ENCODE assay signal across 12 cellular contexts in genomic region chr13:107144432-107144831, GRCh38.
A peak's percentile ranks its signal among the peaks of the same experiment; 100 is the strongest.
DNase-seq lines count a peak whose midpoint lies in the region; ATAC-seq, FAIRE-seq and TF ChIP-seq lines count a peak whose summit lies in the region.
"Had no signal": no experiment of that assay in that cellular context is flagged by ENCODE, and none has a peak within 500 bp of the region (broad histone marks: within the 10 kb centered on the region; RNA-seq: fewer than 3 reads in every experiment).

No MANE protein-coding gene starts in this region.

- no peaks in the 10 kb centered on the region for H3K4me1 Mint-ChIP-seq in stimulated activated memory B cell treated with anti-CD40 and anti-IgM and Interleukin-4, amounts not matched to agents 10 μg/mL and 1 μg/mL and 100 μg/mL, for 72 hours
- H3K4me1 Mint-ChIP-seq: T-helper 17 cell had no signal

- H3K9me3 Mint-ChIP-seq in stimulated activated memory B cell treated with anti-CD40 and anti-IgM and Interleukin-4, amounts not matched to agents 10 μg/mL and 1 μg/mL and 100 μg/mL, for 72 hours = peaks cover 7% of the 10 kb centered on the region
- H3K9me3 Mint-ChIP-seq: activated naive CD4-positive, alpha-beta T cell treated with anti-CD3 and anti-CD28 coated beads for 36 hours had no signal

- H3K27me3 ChIP-seq in DND-41 (ENCODE audit: insufficient read depth, low read length, poor library complexity) = no peaks in the 10 kb centered on the region
- H3K27me3 ChIP-seq in right lobe of liver = no peaks in the 10 kb centered on the region

- peak; percentile 20 for TF ChIP-seq CTCF in DND-41 (IDR thresholded peaks at IDR 0.05; ENCODE audit: borderline replicate concordance, extremely low read depth, low read length, poor library complexity, severe bottlenecking)
- peak; percentile 53; the same call in 1 of the 2 replicates for TF ChIP-seq CTCF in LNCAP (IDR thresholded peaks at IDR 0.05)
- peak in 3 of 4 donors; percentile 8 to 25 (median 19) for TF ChIP-seq CTCF in right lobe of liver (IDR thresholded peaks at IDR 0.05)

- no peaks in the 10 kb centered on the region for H4K20me1 ChIP-seq in DND-41 (ENCODE audit: insufficient read depth, low read length)

- ATAC-seq in DND-41 (ENCODE audit: insufficient read depth, low read depth) (no peak), right lobe of liver (no peak), GM18520 (IDR thresholded peaks at IDR 0.05; ENCODE audit: unreplicated experiment) (no peak)
- ATAC-seq in stimulated activated memory B cell treated with anti-CD40 and anti-IgM and Interleukin-4, amounts not matched to agents 10 μg/mL and 1 μg/mL and 100 μg/mL, for 72 hours = no peak
- ATAC-seq: activated CD8-positive, alpha-beta T cell treated with anti-CD3 and anti-CD28 coated beads, Interleukin-2, amount 10 ng/mL, durations not matched to agents 7 days and 5 days; CD8-positive, alpha-beta T cell; T-helper 17 cell had no signal

- no peak for TF ChIP-seq POLR2A in right lobe of liver (IDR thresholded peaks at IDR 0.05)
- TF ChIP-seq POLR2A in GM12892 (IDR thresholded peaks at IDR 0.05; ENCODE audit: low read depth, low read length) = no peak

- H3K9me3 ChIP-seq in DND-41 (ENCODE audit: insufficient read depth, low read length, severe bottlenecking) = no peaks in the 10 kb centered on the region
- H3K9me3 ChIP-seq in right lobe of liver = no peaks in the 10 kb centered on the region

- H3K4me1 ChIP-seq in DND-41 (ENCODE audit: insufficient read depth, low read length) (no peaks in the 10 kb centered on the region), right lobe of liver (no peaks in the 10 kb centered on the region)

- no peak for FAIRE-seq in GM12892 (lab: Jason Lieb, UNC)

- H3K4me3 ChIP-seq in DND-41 (ENCODE audit: low read depth in 1 of 2, low read length in 2 of 2) = no peak overlapping the region
- no peak overlapping the region for H3K4me3 ChIP-seq in right lobe of liver

- intact Hi-C loops in right lobe of liver (cut with DNase I) = no loop called here

- H3K27me3 Mint-ChIP-seq in stimulated activated memory B cell treated with anti-CD40 and anti-IgM and Interleukin-4, amounts not matched to agents 10 μg/mL and 1 μg/mL and 100 μg/mL, for 72 hours = no peaks in the 10 kb centered on the region
- H3K27me3 Mint-ChIP-seq: T-helper 17 cell had no signal

- H3K36me3 Mint-ChIP-seq in stimulated activated memory B cell treated with anti-CD40 and anti-IgM and Interleukin-4, amounts not matched to agents 10 μg/mL and 1 μg/mL and 100 μg/mL, for 72 hours = no peaks in the 10 kb centered on the region
- H3K36me3 Mint-ChIP-seq: CD8-positive, alpha-beta T cell had no signal

- no peak overlapping the region for H3K9ac ChIP-seq in DND-41 (ENCODE audit: low read depth, low read length)

- H3K79me2 ChIP-seq in DND-41 (ENCODE audit: insufficient read depth, low read length) = no peaks in the 10 kb centered on the region

- no peak overlapping the region for H3K4me3 Mint-ChIP-seq in stimulated activated memory B cell treated with anti-CD40 and anti-IgM and Interleukin-4, amounts not matched to agents 10 μg/mL and 1 μg/mL and 100 μg/mL, for 72 hours
- H3K4me3 Mint-ChIP-seq: activated CD8-positive, alpha-beta T cell treated with anti-CD3 and anti-CD28 coated beads, Interleukin-2, amount 10 ng/mL, durations not matched to agents 7 days and 5 days; activated naive CD4-positive, alpha-beta T cell treated with anti-CD3 and anti-CD28 coated beads for 36 hours; CD8-positive, alpha-beta T cell; T-helper 17 cell had no signal

- no peak overlapping the region for H2AFZ ChIP-seq in DND-41 (ENCODE audit: low read depth, low read length)

- H3K36me3 ChIP-seq in DND-41 (ENCODE audit: insufficient read depth, low read length) (no peaks in the 10 kb centered on the region), right lobe of liver (no peaks in the 10 kb centered on the region)

- no peak overlapping the region for H3K27ac Mint-ChIP-seq in stimulated activated memory B cell treated with anti-CD40 and anti-IgM and Interleukin-4, amounts not matched to agents 10 μg/mL and 1 μg/mL and 100 μg/mL, for 72 hours
- H3K27ac Mint-ChIP-seq: activated CD8-positive, alpha-beta T cell treated with anti-CD3 and anti-CD28 coated beads, Interleukin-2, amount 10 ng/mL, durations not matched to agents 7 days and 5 days; activated naive CD4-positive, alpha-beta T cell treated with anti-CD3 and anti-CD28 coated beads for 36 hours; CD8-positive, alpha-beta T cell; T-helper 17 cell had no signal

- H3K27ac ChIP-seq in DND-41 (ENCODE audit: low read length) = no peak overlapping the region
- H3K27ac ChIP-seq in right lobe of liver = no peak overlapping the region

- DNase-seq in DND-41 = no peak
- peak; percentile 16 for DNase-seq in cerebellar cortex (ENCODE audit: low spot score)
- DNase-seq in right lobe of liver = no peak
- DNase-seq in iPS-NIHi7 (ENCODE audit: extremely low spot score) = no peak
- DNase-seq in GM12892 (ENCODE audit: insufficient read length) = no peak
- DNase-seq: activated CD8-positive, alpha-beta T cell treated with anti-CD3 and anti-CD28 coated beads, Interleukin-2, amount 10 ng/mL, durations not matched to agents 7 days and 5 days; activated naive CD4-positive, alpha-beta T cell treated with anti-CD3 and anti-CD28 coated beads for 36 hours; CD8-positive, alpha-beta T cell; T-helper 17 cell had no signal

- H3K4me2 ChIP-seq in DND-41 (ENCODE audit: insufficient read depth, low read length) = no peak overlapping the region
